Comparison of ENCODE assay signal across 8 cellular contexts in genomic region chr1:7117599-7118281, GRCh38.
A peak's percentile ranks its signal among the peaks of the same experiment; 100 is the strongest.
DNase-seq lines count a peak whose midpoint lies in the region; ATAC-seq lines count a peak whose summit lies in the region.

No MANE protein-coding gene starts in this region.

- DNase-seq in ACHN (peak; percentile 87), SW480 (ENCODE audit: low spot score) (peak; percentile 89), DMS114 treated with DMSO at 0.1 percent for 48 hours (lab: John Stamatoyannopoulos, UW; ENCODE audit: unreplicated experiment) (no peak), DMS153 (lab: John Stamatoyannopoulos, UW) (no peak)

- peak overlapping the region; percentile 71; the same call in 1 of the 2 replicates for H3K27ac ChIP-seq in HUES6 (ENCODE audit: low read depth, low read length)
- no peak overlapping the region for H3K27ac ChIP-seq in iPS-20b (ENCODE audit: low read length)

- H3K4me1 ChIP-seq in HUES6 (ENCODE audit: control insufficient read depth, insufficient read depth, low read length), result peaks cover 16% of the 10 kb centered on the region
- peaks cover 11% of the 10 kb centered on the region; the same call in 1 of the 2 replicates for H3K4me1 ChIP-seq in iPS-20b (ENCODE audit: insufficient read depth, low read length)

- H3K36me3 ChIP-seq in HUES6 (ENCODE audit: control insufficient read depth, insufficient read depth, low read length), result no peaks in the 10 kb centered on the region
- no peaks in the 10 kb centered on the region for H3K36me3 ChIP-seq in iPS-20b (ENCODE audit: insufficient read depth, low read depth, low read length)

- H3K27me3 ChIP-seq in HUES6 (ENCODE audit: control insufficient read depth, insufficient read depth, low read length) (no peaks in the 10 kb centered on the region), iPS-20b (ENCODE audit: insufficient read depth, low read length) (no peaks in the 10 kb centered on the region)

- H3K9ac ChIP-seq in HUES6 (ENCODE audit: low read length) (peak overlapping the region; percentile 50), iPS-20b (ENCODE audit: low read depth, low read length) (peak overlapping the region; percentile 24; the same call in 1 of the 2 replicates)

- H3K4me3 ChIP-seq in HUES6 (ENCODE audit: low read depth, low read length), result peak overlapping the region; percentile 8; the same call in 1 of the 2 replicates
- peak overlapping the region; percentile 44; the same call in 1 of the 2 replicates for H3K4me3 ChIP-seq in iPS-20b (ENCODE audit: low read length)

- H3K9me3 ChIP-seq in HUES6 (ENCODE audit: control insufficient read depth, insufficient read depth, low read depth, low read length) (peaks cover 7% of the 10 kb centered on the region), iPS-20b (ENCODE audit: insufficient read depth, low read depth, low read length) (no peaks in the 10 kb centered on the region; the same call in 1 of the 2 replicates)

- in situ Hi-C loops in ACHN (cut with HindIII; ENCODE audit: low pct_ligation_motif_present, low pct_unique_long_range_greater_than_20kb, low sequenced_read_pairs), result no loop called here

- ATAC-seq in GM19455 (IDR thresholded peaks at IDR 0.05; ENCODE audit: unreplicated experiment) (no peak), HG03139 (IDR thresholded peaks at IDR 0.05; ENCODE audit: unreplicated experiment) (no peak)

Comparison
In these comparisons a context has a peak if more than half of its experiments do, and no peak if none do; other contexts are left out.
1. DNase-seq: peak in ACHN (single experiment) and SW480 (single experiment); none in DMS114 treated with DMSO at 0.1 percent for 48 hours (single experiment) and DMS153 (single experiment).